12 cellular contexts compared by ENCODE assay signal in the genomic region with DNA sequence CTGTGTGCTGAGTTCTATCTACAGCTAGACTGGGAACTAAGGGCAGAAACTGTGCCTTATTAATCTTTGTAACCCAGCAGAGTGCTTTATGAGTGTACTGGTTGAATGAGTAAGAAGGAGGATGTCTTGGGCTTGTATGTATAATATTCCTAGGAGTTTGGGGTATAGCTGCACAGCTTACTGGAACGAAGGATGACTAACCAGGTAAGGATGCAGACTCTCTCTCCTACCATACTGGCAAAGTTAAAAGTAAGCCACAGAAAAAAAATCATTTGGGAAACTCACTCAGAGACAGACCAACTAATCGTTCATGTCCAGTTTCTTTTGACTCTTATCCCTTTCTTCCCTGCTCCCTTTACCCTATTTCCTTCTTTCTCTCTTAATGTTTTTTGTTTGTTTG. TPM values are rescaled to one million over a fixed set of nuclear protein-coding genes. Genes with fewer than 3 reads are reported as not detected.
DNase-seq lines count a peak whose midpoint lies in the region; ATAC-seq, FAIRE-seq and TF ChIP-seq lines count a peak whose summit lies in the region.
"Had no signal": no experiment of that assay in that cellular context is flagged by ENCODE, and none has a peak within 500 bp of the region (broad histone marks: within the 10 kb centered on the region; RNA-seq: fewer than 3 reads in every experiment).

No MANE protein-coding gene starts in this region.

- H3F3A ChIP-seq in SK-N-SH (replicated peaks; ENCODE audit: insufficient read depth): peaks cover 12% of the 10 kb centered on the region

- TF ChIP-seq RAD21 in HepG2 (CRISPR knock-in tag; IDR thresholded peaks at IDR 0.05) (no peak), SK-N-SH (IDR thresholded peaks at IDR 0.05; ENCODE audit: low read length) (no peak)

- peaks cover 9% of the 10 kb centered on the region for H3K4me1 Mint-ChIP-seq in type B pancreatic cell (ENCODE audit: unreplicated experiment)
- peaks cover 25% of the 10 kb centered on the region for H3K4me1 Mint-ChIP-seq in activated T-cell treated with anti-CD3 and anti-CD28 coated beads, Interleukin-2, amount 50 U/mL, for 24 hours (ENCODE audit: low read depth)

- CTCF ChIA-PET in HepG2 (lab: Yijun Ruan, JAX; ENCODE audit: low intra/inter-chr PET ratio, low total read pairs) (no interaction called here), SK-N-SH (lab: Yijun Ruan, JAX) (no interaction called here)

- H3K36me3 ChIP-seq in HepG2 (replicated peaks in 1 of 2; ENCODE audit: control insufficient read depth in 1 of 2, insufficient read depth in 2 of 2, low read length in 2 of 2) (no peaks in the 10 kb centered on the region), right lobe of liver (no peaks in the 10 kb centered on the region), SK-N-SH (replicated peaks in 1 of 2; ENCODE audit: control insufficient read depth in 1 of 2, insufficient read depth in 2 of 2, low read length in 1 of 2) (no peaks in the 10 kb centered on the region), esophagus muscularis mucosa (no peaks in the 10 kb centered on the region)
- H3K36me3 ChIP-seq: adrenal gland, BLaER1 had no signal

- H3K27ac Mint-ChIP-seq in type B pancreatic cell: no peak overlapping the region
- H3K27ac Mint-ChIP-seq in activated T-cell treated with anti-CD3 and anti-CD28 coated beads, Interleukin-2, amount 50 U/mL, for 24 hours: no peak overlapping the region
- H3K27ac Mint-ChIP-seq: stimulated activated effector memory CD8-positive, alpha-beta T cell treated with anti-CD3 and anti-CD28 coated beads, Interleukin-12 subunit alpha, Interleukin-12 subunit beta, amount 100 ng/mL, for 72 hours had no signal

- H2AFZ ChIP-seq in HepG2 (ENCODE audit: low read length) (peak overlapping the region; percentile 42), SK-N-SH (ENCODE audit: low read depth) (peak overlapping the region; percentile 76; the same call in 1 of the 2 replicates)

- no peak for TF ChIP-seq POLR2A in HepG2 (IDR thresholded peaks at IDR 0.05; ENCODE audit: insufficient read depth in 1 of 2, low read depth in 2 of 2, low read length in 2 of 2)
- TF ChIP-seq POLR2A in right lobe of liver (IDR thresholded peaks at IDR 0.05): no peak
- TF ChIP-seq POLR2A in esophagus muscularis mucosa (IDR thresholded peaks at IDR 0.05; ENCODE audit: low read depth): no peak

- H3K4me2 ChIP-seq in HepG2 (ENCODE audit: low read depth, low read length) (no peak overlapping the region), SK-N-SH (0 out of 2 replicates have a peak overlapping the region, but pooled peaks have one; percentile 3)

- H3K4me1 ChIP-seq in HepG2 (ENCODE audit: insufficient read depth, low read length) (peaks cover 53% of the 10 kb centered on the region), right lobe of liver (peaks cover 0 to 4% (median 0%) of the 10 kb centered on the region in 4 donors), SK-N-SH (ENCODE audit: control insufficient read depth in 1 of 2, insufficient read depth in 2 of 2, low read depth in 1 of 2, low read length in 1 of 2) (peaks cover 0 to 3% of the 10 kb centered on the region in 2 experiments; a peak in 1 of 4 replicates), esophagus muscularis mucosa (peaks cover 8 to 21% (median 16%) of the 10 kb centered on the region in 4 donors)

- H3K4me3 ChIP-seq in HepG2 (replicated peaks in 1 of 3; ENCODE audit: insufficient read depth in 1 of 3, low read depth in 2 of 3, low read length in 3 of 3) (no peak overlapping the region), right lobe of liver (no peak overlapping the region), SK-N-SH (ENCODE audit: low read depth in 2 of 2, low read length in 1 of 2) (no peak overlapping the region), fibroblast of mammary gland (ENCODE audit: control insufficient read depth, low read depth, low read length) (no peak overlapping the region), esophagus muscularis mucosa (no peak overlapping the region)
- H3K4me3 ChIP-seq: adrenal gland, BLaER1 had no signal

- no peaks in the 10 kb centered on the region for H3K9me2 ChIP-seq in SK-N-SH

- TF ChIP-seq EP300 in HepG2 (IDR thresholded peaks at IDR 0.05; ENCODE audit: low read depth in 2 of 2, low read length in 2 of 2): no peak
- TF ChIP-seq EP300 in HepG2 (CRISPR knock-in tag; IDR thresholded peaks at IDR 0.05; ENCODE audit: borderline replicate concordance): no peak
- TF ChIP-seq EP300 in SK-N-SH (IDR thresholded peaks at IDR 0.05; ENCODE audit: borderline replicate concordance in 1 of 2, low read depth in 1 of 2, low read length in 1 of 2): no peak
- no peak for TF ChIP-seq EP300 in esophagus muscularis mucosa (IDR thresholded peaks at IDR 0.05)

- peaks cover 3% of the 10 kb centered on the region for H3K79me2 ChIP-seq in HepG2 (ENCODE audit: insufficient read depth, low read length)
- peaks cover 24% of the 10 kb centered on the region for H3K79me2 ChIP-seq in SK-N-SH (ENCODE audit: insufficient read depth)

- WGBS in HepG2 (ENCODE audit: low lambda C conversion rate): 54% methylated on average over 2 of the region's 2 CpGs
- WGBS in right lobe of liver (ENCODE audit: insufficient coverage, low coverage, low lambda C conversion rate, missing lambda C conversion rate): 30% methylated on average over 1 of the region's 2 CpGs
- 31% methylated on average over 2 of the region's 2 CpGs for WGBS in SK-N-SH (ENCODE audit: low lambda C conversion rate)
- WGBS in esophagus muscularis mucosa: 78% methylated on average over 2 of the region's 2 CpGs

- POLR2A ChIA-PET in HepG2 (lab: Yijun Ruan, JAX) (interaction anchor here (1.6 kb wide), 1 partner anchor 24 kb away, joined by 4 read pairs; a partner anchor contains a TSS), SK-N-SH (lab: Yijun Ruan, JAX) (interaction anchor here (0.6 kb wide), 2 partner anchors 30 to 57 kb away, joined by 3 to 4 read pairs; no protein-coding TSS in a partner anchor)

- H4K20me1 ChIP-seq in HepG2 (ENCODE audit: insufficient read depth, low read length): no peaks in the 10 kb centered on the region
- no peaks in the 10 kb centered on the region for H4K20me1 ChIP-seq in SK-N-SH (ENCODE audit: insufficient read depth)
- H4K20me1 ChIP-seq: BLaER1 had no signal

- H3K27ac ChIP-seq in HepG2 (ENCODE audit: extremely low read length, insufficient read depth, low read length) (no peak overlapping the region), right lobe of liver (no peak overlapping the region), SK-N-SH (ENCODE audit: low read depth in 2 of 2, low read length in 1 of 2) (peak overlapping the region in 1 of 2 experiments; percentile 62; a peak in 2 of 4 replicates), esophagus muscularis mucosa (replicated peaks in 1 of 4) (no peak overlapping the region)
- H3K27ac ChIP-seq: adrenal gland had no signal

- no peaks in the 10 kb centered on the region for H3K27me3 ChIP-seq in HepG2 (ENCODE audit: control insufficient read depth in 1 of 2, insufficient read depth in 2 of 2, low read length in 2 of 2)
- H3K27me3 ChIP-seq in right lobe of liver: no peaks in the 10 kb centered on the region
- H3K27me3 ChIP-seq in SK-N-SH (ENCODE audit: insufficient read depth): no peaks in the 10 kb centered on the region
- no peaks in the 10 kb centered on the region for H3K27me3 ChIP-seq in esophagus muscularis mucosa
- H3K27me3 ChIP-seq: adrenal gland, BLaER1 had no signal

- no peaks in the 10 kb centered on the region for H3K36me3 Mint-ChIP-seq in type B pancreatic cell
- H3K36me3 Mint-ChIP-seq in activated T-cell treated with anti-CD3 and anti-CD28 coated beads, Interleukin-2, amount 50 U/mL, for 24 hours (ENCODE audit: low read depth): peaks cover 3% of the 10 kb centered on the region
- H3K36me3 Mint-ChIP-seq: stimulated activated effector memory CD8-positive, alpha-beta T cell treated with anti-CD3 and anti-CD28 coated beads, Interleukin-12 subunit alpha, Interleukin-12 subunit beta, amount 100 ng/mL, for 72 hours had no signal

- peak overlapping the region; percentile 60 for H3K4me3 Mint-ChIP-seq in type B pancreatic cell
- H3K4me3 Mint-ChIP-seq in activated T-cell treated with anti-CD3 and anti-CD28 coated beads, Interleukin-2, amount 50 U/mL, for 24 hours: no peak overlapping the region

- H3K9me3 ChIP-seq in HepG2 (ENCODE audit: low read length) (no peaks in the 10 kb centered on the region), right lobe of liver (no peaks in the 10 kb centered on the region), SK-N-SH (no peaks in the 10 kb centered on the region), esophagus muscularis mucosa (no peaks in the 10 kb centered on the region)
- H3K9me3 ChIP-seq: adrenal gland, BLaER1 had no signal

- no TSS peak for BruUV-seq in HepG2 (replicated peaks; lab: Mats Ljungman, UMichigan)

- no peak for FAIRE-seq in HepG2 (lab: Jason Lieb, UNC)

- in situ Hi-C loops in HepG2 (cut with HindIII; ENCODE audit: extremely low pct_ligation_motif_present, low pct_unique_long_range_greater_than_20kb): no loop called here

- DNase-seq in HepG2 (ENCODE audit: low spot score) (no peak), right lobe of liver (no peak), SK-N-SH (no peak), fibroblast of mammary gland (ENCODE audit: low read depth) (peak; percentile 86), type B pancreatic cell (ENCODE audit: extremely low spot score, unreplicated experiment) (no peak), esophagus muscularis mucosa (ENCODE audit: extremely low spot score) (no peak)
- no peak for DNase-seq in activated T-cell treated with anti-CD3 and anti-CD28 coated beads, Interleukin-2, amount 50 U/mL, for 24 hours
- DNase-seq: adrenal gland, NCI-H1930 had no signal

- H3K9ac ChIP-seq in HepG2 (ENCODE audit: insufficient read depth, low read depth, low read length) (no peak overlapping the region), SK-N-SH (no peak overlapping the region; the same call in 1 of the 2 replicates)
- H3K9ac ChIP-seq: BLaER1 had no signal

- intact Hi-C loops in HepG2 (cut with micrococcal nuclease; ENCODE audit: unreplicated experiment) (no loop called here), right lobe of liver (cut with DNase I) (no loop called here), esophagus muscularis mucosa (cut with DNase I) (loop anchor here (5.0 kb wide), 1 partner anchor 60 kb away; a partner anchor contains a TSS)

- H3K27me3 Mint-ChIP-seq in type B pancreatic cell: no peaks in the 10 kb centered on the region
- H3K27me3 Mint-ChIP-seq in activated T-cell treated with anti-CD3 and anti-CD28 coated beads, Interleukin-2, amount 50 U/mL, for 24 hours: no peaks in the 10 kb centered on the region

- ATAC-seq in HepG2 (no peak), right lobe of liver (no peak), GM21619 (IDR thresholded peaks at IDR 0.05; ENCODE audit: unreplicated experiment) (no peak)
- ATAC-seq: stimulated activated effector memory CD8-positive, alpha-beta T cell treated with anti-CD3 and anti-CD28 coated beads, Interleukin-12 subunit alpha, Interleukin-12 subunit beta, amount 100 ng/mL, for 72 hours had no signal

- H3K9me3 Mint-ChIP-seq in type B pancreatic cell: no peaks in the 10 kb centered on the region
- H3K9me3 Mint-ChIP-seq in activated T-cell treated with anti-CD3 and anti-CD28 coated beads, Interleukin-2, amount 50 U/mL, for 24 hours: no peaks in the 10 kb centered on the region
- H3K9me3 Mint-ChIP-seq: stimulated activated effector memory CD8-positive, alpha-beta T cell treated with anti-CD3 and anti-CD28 coated beads, Interleukin-12 subunit alpha, Interleukin-12 subunit beta, amount 100 ng/mL, for 72 hours had no signal

- TF ChIP-seq CTCF in HepG2 (CRISPR knock-in tag; IDR thresholded peaks at IDR 0.05) (no peak), right lobe of liver (IDR thresholded peaks at IDR 0.05) (no peak), SK-N-SH (IDR thresholded peaks at IDR 0.05) (no peak), fibroblast of mammary gland (conservative IDR thresholded peaks at IDR 0.05; ENCODE audit: control insufficient read depth, insufficient read depth, low read depth, low read length) (no peak), type B pancreatic cell (conservative IDR thresholded peaks at IDR 0.05) (no peak), esophagus muscularis mucosa (IDR thresholded peaks at IDR 0.05) (no peak)

RNA-seq across cellular contexts. Expression of a gene that starts 1.4 kb away (rescaled TPM):
- total RNA-seq in HepG2 (2016; rRNA removed; fragmentation: Illumina TruSeq; extraction: Trizol) (9.6 and 10.7 TPM in 2 replicates), right lobe of liver (100 to 1,000 TPM in 3 of 6 experiments, 10 to 100 TPM in 3; 65.8 to 166 (median 100) TPM), type B pancreatic cell (ENCODE audit: low replicate concordance) (30.1 and 44.8 TPM in 2 replicates), esophagus muscularis mucosa (10 to 100 TPM; 19.2 to 44.4 (median 24.2) TPM)
- total RNA-seq in HepG2 (2016; cell fraction: cytosol; rRNA removed; fragmentation: Illumina TruSeq; extraction: Trizol; ENCODE audit: low read depth): 24.3 and 27.8 TPM in 2 replicates
- total RNA-seq in HepG2 (2016; cell fraction: insoluble cytoplasmic fraction; rRNA removed; fragmentation: Illumina TruSeq; extraction: Trizol): 10.6 and 11.0 TPM in 2 replicates
- 19.5 and 22.7 TPM in 2 replicates for total RNA-seq in HepG2 (2016; cell fraction: membrane; rRNA removed; fragmentation: Illumina TruSeq; extraction: Trizol)
- total RNA-seq in HepG2 (2016; cell fraction: nucleus; rRNA removed; fragmentation: Illumina TruSeq; extraction: Trizol): 9.6 and 11.8 TPM in 2 replicates
- polyA plus RNA-seq in HepG2 (2011; rRNA removed) (9.0 and 14.1 TPM in 2 replicates), SK-N-SH (2012; rRNA removed) (17.7 and 24.2 TPM in 2 replicates)
- polyA plus RNA-seq in HepG2 (2011; cell fraction: cytosol; rRNA removed): 11.3 and 18.8 TPM in 2 replicates
- 6.8 and 9.1 TPM in 2 replicates for polyA plus RNA-seq in HepG2 (2011; cell fraction: nucleus; rRNA removed)
- 6.1 and 6.4 TPM in 2 replicates for polyA plus RNA-seq in HepG2 (2012)
- polyA plus RNA-seq in HepG2 (2016; cell fraction: cytosol; fragmentation: Illumina TruSeq; extraction: Trizol; ENCODE audit: low read depth): 0.53 and 0.54 TPM in 2 replicates
- 7.1 and 7.2 TPM in 2 replicates for polyA plus RNA-seq in HepG2 (2016; cell fraction: insoluble cytoplasmic fraction; fragmentation: Illumina TruSeq; extraction: Trizol; ENCODE audit: low read depth)
- polyA plus RNA-seq in HepG2 (2016; cell fraction: membrane; fragmentation: Illumina TruSeq; extraction: Trizol; ENCODE audit: low read depth): 1.5 and 1.7 TPM in 2 replicates
- polyA plus RNA-seq in HepG2 (2016; cell fraction: nucleus; fragmentation: Illumina TruSeq; extraction: Trizol; ENCODE audit: insufficient read depth, low read depth): 8.5 and 11.5 TPM in 2 replicates
- polyA minus RNA-seq in HepG2 (2011; rRNA and poly(A)+ RNA removed; ENCODE audit: low replicate concordance): 39.7 and 93.9 TPM in 2 replicates
- polyA minus RNA-seq in HepG2 (2011; cell fraction: cytosol; rRNA and poly(A)+ RNA removed): 19.3 and 23.3 TPM in 2 replicates
- 17.2 and 20.1 TPM in 2 replicates for polyA minus RNA-seq in HepG2 (2011; cell fraction: nucleus; rRNA and poly(A)+ RNA removed)
- 21.9 and 22.9 TPM in 2 replicates for polyA plus RNA-seq in SK-N-SH (2012; cell fraction: cytosol; rRNA removed)
- 12.8 and 17.4 TPM in 2 replicates for polyA plus RNA-seq in SK-N-SH (2012; cell fraction: nucleus; rRNA removed)

RNA-seq across cellular contexts. Expression of a gene that starts 24.7 kb away (rescaled TPM):
- total RNA-seq in HepG2 (2016; rRNA removed; fragmentation: Illumina TruSeq; extraction: Trizol): 14.5 and 21.8 TPM in 2 replicates
- total RNA-seq in HepG2 (2016; cell fraction: cytosol; rRNA removed; fragmentation: Illumina TruSeq; extraction: Trizol; ENCODE audit: low read depth): 9.1 and 11.7 TPM in 2 replicates
- 15.1 and 21.6 TPM in 2 replicates for total RNA-seq in HepG2 (2016; cell fraction: insoluble cytoplasmic fraction; rRNA removed; fragmentation: Illumina TruSeq; extraction: Trizol)
- 6.1 and 6.9 TPM in 2 replicates for total RNA-seq in HepG2 (2016; cell fraction: membrane; rRNA removed; fragmentation: Illumina TruSeq; extraction: Trizol)
- total RNA-seq in HepG2 (2016; cell fraction: nucleus; rRNA removed; fragmentation: Illumina TruSeq; extraction: Trizol): 17.2 and 19.6 TPM in 2 replicates
- polyA plus RNA-seq in HepG2 (2011; rRNA removed): 5.7 and 6.2 TPM in 2 replicates
- 2.8 and 4.5 TPM in 2 replicates for polyA plus RNA-seq in HepG2 (2011; cell fraction: cytosol; rRNA removed)
- 3.2 and 4.2 TPM in 2 replicates for polyA plus RNA-seq in HepG2 (2011; cell fraction: nucleus; rRNA removed)
- 8.2 and 11.6 TPM in 2 replicates for polyA plus RNA-seq in HepG2 (2012)
- 0.57 and 0.61 TPM in 2 replicates for polyA plus RNA-seq in HepG2 (2016; cell fraction: cytosol; fragmentation: Illumina TruSeq; extraction: Trizol; ENCODE audit: low read depth)
- polyA plus RNA-seq in HepG2 (2016; cell fraction: insoluble cytoplasmic fraction; fragmentation: Illumina TruSeq; extraction: Trizol; ENCODE audit: low read depth): 15.8 and 18.5 TPM in 2 replicates
- polyA plus RNA-seq in HepG2 (2016; cell fraction: membrane; fragmentation: Illumina TruSeq; extraction: Trizol; ENCODE audit: low read depth): 1.3 and 1.7 TPM in 2 replicates
- polyA plus RNA-seq in HepG2 (2016; cell fraction: nucleus; fragmentation: Illumina TruSeq; extraction: Trizol; ENCODE audit: insufficient read depth, low read depth): 14.3 and 16.1 TPM in 2 replicates
- polyA minus RNA-seq in HepG2 (2011; rRNA and poly(A)+ RNA removed; ENCODE audit: low replicate concordance): 2.5 and 5.9 TPM in 2 replicates
- polyA minus RNA-seq in HepG2 (2011; cell fraction: cytosol; rRNA and poly(A)+ RNA removed): 5.9 and 6.1 TPM in 2 replicates
- polyA minus RNA-seq in HepG2 (2011; cell fraction: nucleus; rRNA and poly(A)+ RNA removed): 18.9 and 21.9 TPM in 2 replicates
- 10 to 100 TPM in 3 of 6 experiments, 1 to 10 TPM in 3; 8.7 to 12.6 (median 9.8) TPM for total RNA-seq in right lobe of liver
- 4.7 and 6.4 TPM in 2 replicates for polyA plus RNA-seq in SK-N-SH (2012; rRNA removed)
- polyA plus RNA-seq in SK-N-SH (2012; cell fraction: cytosol; rRNA removed): 7.1 and 8.3 TPM in 2 replicates
- polyA plus RNA-seq in SK-N-SH (2012; cell fraction: nucleus; rRNA removed): 4.2 and 9.2 TPM in 2 replicates
- 21.8 and 25.8 TPM in 2 replicates for total RNA-seq in type B pancreatic cell (ENCODE audit: low replicate concordance)
- total RNA-seq in esophagus muscularis mucosa: 10 to 100 TPM; 26.0 to 38.6 (median 28.0) TPM
